ENCODE assay signal across 39 cellular contexts in genomic region chr22:24935771-24936483, GRCh38. TPM values are rescaled to one million over a fixed set of nuclear protein-coding genes. Genes with fewer than 3 reads are reported as not detected.
"Had no signal": no experiment of that assay in that cellular context is flagged by ENCODE, and none has a peak within 500 bp of the region (broad histone marks: within the 10 kb centered on the region; RNA-seq: fewer than 3 reads in every experiment).

No MANE protein-coding gene starts in this region.

- H3K9me3 Mint-ChIP-seq: activated B cell treated with CpG ODN at 0.5 μM for 24 hours; activated CD4-positive, alpha-beta memory T cell treated with anti-CD3 and anti-CD28 coated beads for 36 hours; activated CD4-positive, alpha-beta T cell treated with anti-CD3 and anti-CD28 coated beads, Interleukin-2, amount 10 ng/mL, durations not matched to agents 24 days and 14 days; activated CD8-positive, alpha-beta T cell treated with anti-CD3 and anti-CD28 coated beads for 36 hours; activated naive CD4-positive, alpha-beta T cell treated with anti-CD3 and anti-CD28 coated beads for 36 hours; activated naive CD4-positive, alpha-beta T cell treated with anti-CD3 and anti-CD28 coated beads, Interleukin-2, amount 50 U/mL, for 72 hours; activated naive CD8-positive, alpha-beta T cell treated with anti-CD3 and anti-CD28 coated beads for 36 hours; activated T-cell treated with anti-CD3 and anti-CD28 coated beads, Interleukin-2, amount 50 U/mL, for 4 hours; activated T-cell treated with anti-CD3 and anti-CD28 coated beads, Interleukin-2, amount 50 U/mL, for 72 hours; activated T-helper 1 cell treated with anti-CD3 and anti-CD28 coated beads, Interleukin-12 subunit alpha, Interleukin-12 subunit beta, Interleukin-2, Interleukin-4 antibody, amounts not matched to agents 30 ng/mL and 10 ng/mL and 1 ng/mL, durations not matched to agents 14 hours and 24 hours and 36 hours; activated T-helper 17 cell treated with anti-CD3 and anti-CD28 coated beads, Interleukin-2, amount 50 U/mL, for 72 hours; T-helper 1 cell treated with Interleukin-12 subunit alpha and Interleukin-12 subunit beta and Interleukin-4 antibody, amounts not matched to agents 30 μg/mL and 1 μg/mL, for 36 hours; T-helper 2 cell treated with Interferon-gamma antibody and Interleukin-4, amounts not matched to agents 5 μg/mL and 100 μg/mL, for 36 hours had no signal

- FAIRE-seq: astrocyte, TTC549 had no signal

- DNase-seq: activated B cell treated with CpG ODN at 0.5 μM for 24 hours; activated CD4-positive, alpha-beta memory T cell treated with anti-CD3 and anti-CD28 coated beads for 36 hours; activated CD4-positive, alpha-beta T cell treated with anti-CD3 and anti-CD28 coated beads for 4 hours; activated CD4-positive, alpha-beta T cell treated with anti-CD3 and anti-CD28 coated beads, Interleukin-2, amount 10 ng/mL, durations not matched to agents 24 days and 14 days; activated CD4-positive, alpha-beta T cell treated with anti-CD3 and anti-CD28 coated beads, Interleukin-2, amount 50 U/mL, for 1 hour; activated CD4-positive, alpha-beta T cell treated with anti-CD3 and anti-CD28 coated beads, Interleukin-2, amount 50 U/mL, for 4 hours; activated CD4-positive, CD25-positive, alpha-beta regulatory T cell treated with anti-CD3 and anti-CD28 coated beads, Interleukin-2, amount 50 U/mL, for 72 hours; activated CD8-positive, alpha-beta memory T cell treated with anti-CD3 and anti-CD28 coated beads, Interleukin-2, amount 50 U/mL, for 4 hours; activated CD8-positive, alpha-beta T cell treated with anti-CD3 and anti-CD28 coated beads for 36 hours; activated effector memory CD4-positive, alpha-beta T cell treated with anti-CD3 and anti-CD28 coated beads, Interleukin-2, amount 50 U/mL, for 16 hours; activated gamma-delta T cell treated with Interleukin-2 at 50 U/mL for 16 hours; activated naive CD4-positive, alpha-beta T cell; activated naive CD4-positive, alpha-beta T cell treated with anti-CD3 and anti-CD28 coated beads for 36 hours; activated naive CD4-positive, alpha-beta T cell treated with anti-CD3 and anti-CD28 coated beads, Interleukin-2, amount 50 U/mL, for 16 hours; activated naive CD8-positive, alpha-beta T cell treated with anti-CD3 and anti-CD28 coated beads for 36 hours; activated T-cell treated with anti-CD3 and anti-CD28 coated beads for 4 hours; activated T-cell treated with anti-CD3 and anti-CD28 coated beads, Interleukin-2, amount 50 U/mL, for 1 hour; activated T-cell treated with anti-CD3 and anti-CD28 coated beads, Interleukin-2, amount 50 U/mL, for 4 hours; activated T-cell treated with anti-CD3 and anti-CD28 coated beads, Interleukin-2, amount 50 U/mL, for 72 hours; adrenal gland; amniotic stem cell; aorta; body of pancreas; brain microvascular endothelial cell; central memory CD4-positive, alpha-beta T cell; T-helper 1 cell; T-helper 2 cell; T-helper 9 cell had no signal

- H3K4me1 ChIP-seq: adrenal gland, breast epithelium had no signal

- H3K27ac Mint-ChIP-seq: activated B cell treated with CpG ODN at 0.5 μM for 24 hours; activated CD4-positive, alpha-beta memory T cell treated with anti-CD3 and anti-CD28 coated beads for 36 hours; activated CD4-positive, alpha-beta T cell treated with anti-CD3 and anti-CD28 coated beads, Interleukin-2, amount 10 ng/mL, durations not matched to agents 24 days and 14 days; activated CD8-positive, alpha-beta T cell treated with anti-CD3 and anti-CD28 coated beads for 36 hours; activated naive CD4-positive, alpha-beta T cell treated with anti-CD3 and anti-CD28 coated beads for 36 hours; activated naive CD4-positive, alpha-beta T cell treated with anti-CD3 and anti-CD28 coated beads, Interleukin-2, amount 50 U/mL, for 72 hours; activated naive CD8-positive, alpha-beta T cell treated with anti-CD3 and anti-CD28 coated beads for 36 hours; activated T-cell treated with anti-CD3 and anti-CD28 coated beads, Interleukin-2, amount 50 U/mL, for 72 hours; activated T-helper 1 cell treated with anti-CD3 and anti-CD28 coated beads, Interleukin-12 subunit alpha, Interleukin-12 subunit beta, Interleukin-2, Interleukin-4 antibody, amounts not matched to agents 30 ng/mL and 10 ng/mL and 1 ng/mL, durations not matched to agents 14 hours and 24 hours and 36 hours; activated T-helper 17 cell treated with anti-CD3 and anti-CD28 coated beads, Interleukin-2, amount 50 U/mL, for 72 hours; T-helper 1 cell treated with Interleukin-12 subunit alpha and Interleukin-12 subunit beta and Interleukin-4 antibody, amounts not matched to agents 30 μg/mL and 1 μg/mL, for 36 hours; T-helper 2 cell treated with Interferon-gamma antibody and Interleukin-4, amounts not matched to agents 5 μg/mL and 100 μg/mL, for 36 hours had no signal

- H3K27me3 ChIP-seq: adrenal gland, body of pancreas, brain microvascular endothelial cell, breast epithelium had no signal

- H3K27ac ChIP-seq: adrenal gland, body of pancreas, brain microvascular endothelial cell, breast epithelium had no signal

- H3K4me3 ChIP-seq: adrenal gland, body of pancreas, breast epithelium had no signal

- H3K4me3 Mint-ChIP-seq: activated B cell treated with CpG ODN at 0.5 μM for 24 hours; activated CD4-positive, alpha-beta memory T cell treated with anti-CD3 and anti-CD28 coated beads for 36 hours; activated CD4-positive, alpha-beta T cell treated with anti-CD3 and anti-CD28 coated beads, Interleukin-2, amount 10 ng/mL, durations not matched to agents 24 days and 14 days; activated CD8-positive, alpha-beta T cell treated with anti-CD3 and anti-CD28 coated beads for 36 hours; activated naive CD4-positive, alpha-beta T cell treated with anti-CD3 and anti-CD28 coated beads for 36 hours; activated naive CD8-positive, alpha-beta T cell treated with anti-CD3 and anti-CD28 coated beads for 36 hours; activated T-cell treated with anti-CD3 and anti-CD28 coated beads, Interleukin-2, amount 50 U/mL, for 4 hours; activated T-cell treated with anti-CD3 and anti-CD28 coated beads, Interleukin-2, amount 50 U/mL, for 72 hours; activated T-helper 1 cell treated with anti-CD3 and anti-CD28 coated beads, Interleukin-12 subunit alpha, Interleukin-12 subunit beta, Interleukin-2, Interleukin-4 antibody, amounts not matched to agents 30 ng/mL and 10 ng/mL and 1 ng/mL, durations not matched to agents 14 hours and 24 hours and 36 hours; activated T-helper 17 cell treated with anti-CD3 and anti-CD28 coated beads, Interleukin-2, amount 50 U/mL, for 72 hours; T-helper 1 cell treated with Interleukin-12 subunit alpha and Interleukin-12 subunit beta and Interleukin-4 antibody, amounts not matched to agents 30 μg/mL and 1 μg/mL, for 36 hours; T-helper 2 cell treated with Interferon-gamma antibody and Interleukin-4, amounts not matched to agents 5 μg/mL and 100 μg/mL, for 36 hours had no signal

- ATAC-seq: activated CD8-positive, alpha-beta T cell treated with anti-CD3 and anti-CD28 coated beads for 36 hours; activated naive CD4-positive, alpha-beta T cell treated with anti-CD3 and anti-CD28 coated beads, Interleukin-2, amount 50 U/mL, for 72 hours; activated T-cell treated with anti-CD3 and anti-CD28 coated beads, Interleukin-2, amount 50 U/mL, for 4 hours; activated T-cell treated with anti-CD3 and anti-CD28 coated beads, Interleukin-2, amount 50 U/mL, for 72 hours; activated T-helper 17 cell treated with anti-CD3 and anti-CD28 coated beads, Interleukin-2, amount 50 U/mL, for 72 hours; body of pancreas had no signal

- H3K4me1 Mint-ChIP-seq: activated B cell treated with CpG ODN at 0.5 μM for 24 hours; activated CD4-positive, alpha-beta T cell treated with anti-CD3 and anti-CD28 coated beads, Interleukin-2, amount 10 ng/mL, durations not matched to agents 24 days and 14 days; activated naive CD8-positive, alpha-beta T cell treated with anti-CD3 and anti-CD28 coated beads for 36 hours; activated T-helper 17 cell treated with anti-CD3 and anti-CD28 coated beads, Interleukin-2, amount 50 U/mL, for 72 hours had no signal

- H3K9me3 ChIP-seq: adrenal gland, body of pancreas, breast epithelium had no signal

- H3K36me3 ChIP-seq: adrenal gland, brain microvascular endothelial cell, breast epithelium had no signal

- H3K36me3 Mint-ChIP-seq: activated CD4-positive, alpha-beta memory T cell treated with anti-CD3 and anti-CD28 coated beads for 36 hours; activated naive CD4-positive, alpha-beta T cell treated with anti-CD3 and anti-CD28 coated beads, Interleukin-2, amount 50 U/mL, for 72 hours; activated naive CD8-positive, alpha-beta T cell treated with anti-CD3 and anti-CD28 coated beads for 36 hours had no signal

- H3K27me3 Mint-ChIP-seq: activated T-helper 17 cell treated with anti-CD3 and anti-CD28 coated beads, Interleukin-2, amount 50 U/mL, for 72 hours had no signal

RNA-seq across cellular contexts. Expression of gene LHFPL7, which starts 10.6 kb away (rescaled TPM):
- total RNA-seq: activated B cell treated with CpG ODN at 0.5 μM for 24 hours; activated CD4-positive, alpha-beta memory T cell treated with anti-CD3 and anti-CD28 coated beads for 36 hours; activated CD4-positive, alpha-beta T cell treated with anti-CD3 and anti-CD28 coated beads, Interleukin-2, amount 10 ng/mL, durations not matched to agents 24 days and 14 days; activated CD8-positive, alpha-beta memory T cell treated with anti-CD3 and anti-CD28 coated beads for 36 hours; activated CD8-positive, alpha-beta T cell treated with anti-CD3 and anti-CD28 coated beads for 36 hours; activated naive CD4-positive, alpha-beta T cell treated with anti-CD3 and anti-CD28 coated beads for 36 hours; activated naive CD4-positive, alpha-beta T cell treated with anti-CD3 and anti-CD28 coated beads, Interleukin-2, amount 50 U/mL, for 72 hours; activated naive CD8-positive, alpha-beta T cell treated with anti-CD3 and anti-CD28 coated beads for 36 hours; activated T-cell treated with anti-CD3 and anti-CD28 coated beads, Interleukin-2, amount 50 U/mL, for 4 hours; activated T-cell treated with anti-CD3 and anti-CD28 coated beads, Interleukin-2, amount 50 U/mL, for 72 hours; activated T-helper 1 cell treated with anti-CD3 and anti-CD28 coated beads, Interleukin-12 subunit alpha, Interleukin-12 subunit beta, Interleukin-2, Interleukin-4 antibody, amounts not matched to agents 30 ng/mL and 10 ng/mL and 1 ng/mL, durations not matched to agents 14 hours and 24 hours and 36 hours; activated T-helper 17 cell treated with anti-CD3 and anti-CD28 coated beads, Interleukin-2, amount 50 U/mL, for 72 hours; adrenal gland; aorta; astrocyte; body of pancreas; breast epithelium; cardiac septum; cerebellum had no signal
- polyA plus RNA-seq: adrenal gland, aorta had no signal
